Comparison of ENCODE assay signal across 8 cellular contexts in the genomic region with DNA sequence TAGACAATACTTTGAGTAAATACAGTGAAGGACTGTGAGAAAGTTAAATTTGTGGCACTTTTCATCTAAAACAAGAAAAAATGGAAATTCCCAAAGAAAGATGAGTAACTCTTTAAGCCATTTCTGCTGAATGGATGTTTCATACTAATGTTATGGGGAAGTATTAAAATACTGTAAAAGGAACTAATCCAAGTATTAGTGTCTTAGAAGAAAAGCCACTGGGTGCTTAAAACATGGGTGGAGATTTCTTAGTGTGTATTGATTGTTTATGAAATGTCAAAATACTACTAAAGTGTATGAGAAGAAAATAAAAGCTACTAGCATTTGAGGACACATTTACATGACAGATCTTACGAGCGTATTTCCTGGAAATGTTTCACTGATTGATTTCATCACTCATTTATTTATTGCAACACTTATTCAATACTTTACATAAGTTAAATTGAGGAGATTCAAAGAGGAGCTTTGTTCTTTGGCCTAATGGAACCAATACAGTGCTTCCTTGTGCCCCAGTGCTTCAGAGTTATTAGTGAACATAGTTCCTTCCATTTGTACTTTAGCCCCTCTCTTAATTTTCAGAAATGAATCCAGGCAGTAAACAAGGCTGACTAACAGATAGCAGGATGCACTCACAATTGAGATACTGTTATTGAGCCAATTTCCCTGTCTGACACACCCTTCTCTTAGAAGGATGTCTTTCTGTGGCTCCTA.
DNase-seq lines count a peak whose midpoint lies in the region; ATAC-seq and TF ChIP-seq lines count a peak whose summit lies in the region.

No MANE protein-coding gene starts in this region.

- peaks cover 2% of the 10 kb centered on the region for H3K27me3 Mint-ChIP-seq in activated CD8-positive, alpha-beta memory T cell treated with anti-CD3 and anti-CD28 coated beads, Interleukin-2, amount 10 ng/mL, durations not matched to agents 7 days and 5 days
- H3K27me3 Mint-ChIP-seq in WTC11 (ENCODE audit: low read depth), result no peaks in the 10 kb centered on the region

- peak overlapping the region; percentile 83 for H3K27ac Mint-ChIP-seq in activated CD8-positive, alpha-beta memory T cell treated with anti-CD3 and anti-CD28 coated beads, Interleukin-2, amount 10 ng/mL, durations not matched to agents 7 days and 5 days
- H3K27ac Mint-ChIP-seq in WTC11, result no peak overlapping the region
- H3K27ac Mint-ChIP-seq in stimulated activated effector memory CD8-positive, alpha-beta T cell treated with anti-CD3 and anti-CD28 coated beads, Interleukin-12 subunit alpha, Interleukin-12 subunit beta, amount 100 ng/mL, for 72 hours, result peak overlapping the region; percentile 62

- peaks cover 53% of the 10 kb centered on the region for H3K4me1 Mint-ChIP-seq in activated CD8-positive, alpha-beta memory T cell treated with anti-CD3 and anti-CD28 coated beads, Interleukin-2, amount 10 ng/mL, durations not matched to agents 7 days and 5 days
- H3K4me1 Mint-ChIP-seq in WTC11, result no peaks in the 10 kb centered on the region
- H3K4me1 Mint-ChIP-seq in stimulated activated effector memory CD8-positive, alpha-beta T cell treated with anti-CD3 and anti-CD28 coated beads, Interleukin-12 subunit alpha, Interleukin-12 subunit beta, amount 100 ng/mL, for 72 hours, result peaks cover 42% of the 10 kb centered on the region

- TF ChIP-seq CTCF in WTC11 (IDR thresholded peaks at IDR 0.05) (no peak), fibroblast of the aortic adventitia (IDR thresholded peaks at IDR 0.05; ENCODE audit: insufficient read depth, low read length) (no peak)

- POLR2A ChIA-PET in WTC11 (lab: Charles Lee), result no interaction called here

- ATAC-seq in activated CD8-positive, alpha-beta memory T cell treated with anti-CD3 and anti-CD28 coated beads, Interleukin-2, amount 10 ng/mL, durations not matched to agents 7 days and 5 days, result no peak
- ATAC-seq in WTC11, result no peak
- no peak for ATAC-seq in stimulated activated effector memory CD8-positive, alpha-beta T cell treated with anti-CD3 and anti-CD28 coated beads, Interleukin-12 subunit alpha, Interleukin-12 subunit beta, amount 100 ng/mL, for 72 hours

- CTCF ChIA-PET in activated CD8-positive, alpha-beta memory T cell treated with anti-CD3 and anti-CD28 coated beads, Interleukin-2, amount 10 ng/mL, durations not matched to agents 7 days and 5 days (lab: Charles Lee), result interaction anchor here (0.7 to 1.8 kb wide), 4 partner anchors 73 to 160 kb away, joined by 3 to 5 read pairs (median 4); no protein-coding TSS in a partner anchor
- CTCF ChIA-PET in WTC11 (lab: Charles Lee), result interaction anchor here (0.7 kb wide), 1 partner anchor 67 kb away, joined by 3 read pairs; no protein-coding TSS in a partner anchor

- DNase-seq in activated CD8-positive, alpha-beta memory T cell treated with anti-CD3 and anti-CD28 coated beads, Interleukin-2, amount 10 ng/mL, durations not matched to agents 7 days and 5 days, result no peak
- no peak for DNase-seq in activated CD8-positive, alpha-beta memory T cell treated with anti-CD3 and anti-CD28 coated beads for 24 hours
- DNase-seq in WTC11 (ENCODE audit: low spot score), result no peak
- peak; percentile 35 for DNase-seq in fibroblast of the aortic adventitia (ENCODE audit: low read depth)
- DNase-seq in stimulated activated effector memory CD8-positive, alpha-beta T cell treated with anti-CD3 and anti-CD28 coated beads, Interleukin-12 subunit alpha, Interleukin-12 subunit beta, amount 100 ng/mL, for 72 hours (ENCODE audit: low spot score in 2 of 2), result no peak
- no peak for DNase-seq in NCI-H748 (lab: John Stamatoyannopoulos, UW; ENCODE audit: unreplicated experiment)
- DNase-seq in amygdala (lab: John Stamatoyannopoulos, UW), result no peak
- DNase-seq in iPS-NIHi7 (ENCODE audit: extremely low spot score), result no peak

- H3K36me3 Mint-ChIP-seq in activated CD8-positive, alpha-beta memory T cell treated with anti-CD3 and anti-CD28 coated beads, Interleukin-2, amount 10 ng/mL, durations not matched to agents 7 days and 5 days, result peaks cover 2% of the 10 kb centered on the region
- H3K36me3 Mint-ChIP-seq in WTC11, result no peaks in the 10 kb centered on the region
- H3K36me3 Mint-ChIP-seq in stimulated activated effector memory CD8-positive, alpha-beta T cell treated with anti-CD3 and anti-CD28 coated beads, Interleukin-12 subunit alpha, Interleukin-12 subunit beta, amount 100 ng/mL, for 72 hours, result no peaks in the 10 kb centered on the region

- H3K9me3 Mint-ChIP-seq in activated CD8-positive, alpha-beta memory T cell treated with anti-CD3 and anti-CD28 coated beads, Interleukin-2, amount 10 ng/mL, durations not matched to agents 7 days and 5 days (ENCODE audit: low read depth), result no peaks in the 10 kb centered on the region
- no peaks in the 10 kb centered on the region for H3K9me3 Mint-ChIP-seq in WTC11
- no peaks in the 10 kb centered on the region for H3K9me3 Mint-ChIP-seq in stimulated activated effector memory CD8-positive, alpha-beta T cell treated with anti-CD3 and anti-CD28 coated beads, Interleukin-12 subunit alpha, Interleukin-12 subunit beta, amount 100 ng/mL, for 72 hours

- no peak overlapping the region for H3K4me3 ChIP-seq in fibroblast of the aortic adventitia (ENCODE audit: low read depth, low read length)

- H3K4me3 Mint-ChIP-seq in activated CD8-positive, alpha-beta memory T cell treated with anti-CD3 and anti-CD28 coated beads, Interleukin-2, amount 10 ng/mL, durations not matched to agents 7 days and 5 days, result peak overlapping the region; percentile 58
- no peak overlapping the region for H3K4me3 Mint-ChIP-seq in WTC11
- peak overlapping the region; percentile 47 for H3K4me3 Mint-ChIP-seq in stimulated activated effector memory CD8-positive, alpha-beta T cell treated with anti-CD3 and anti-CD28 coated beads, Interleukin-12 subunit alpha, Interleukin-12 subunit beta, amount 100 ng/mL, for 72 hours

TF ChIP-seq in WTC11, 78 proteins besides CTCF, POLR2A, EP300 and RAD21:
- no peak for TF ChIP-seq SOX15 (CRISPR knock-in tag; IDR thresholded peaks at IDR 0.05)
- peak; percentile 88 for TF ChIP-seq GABPB1 (CRISPR knock-in tag; IDR thresholded peaks at IDR 0.05)
